ENCODE assay signal across 1 cellular context in the genomic region with DNA sequence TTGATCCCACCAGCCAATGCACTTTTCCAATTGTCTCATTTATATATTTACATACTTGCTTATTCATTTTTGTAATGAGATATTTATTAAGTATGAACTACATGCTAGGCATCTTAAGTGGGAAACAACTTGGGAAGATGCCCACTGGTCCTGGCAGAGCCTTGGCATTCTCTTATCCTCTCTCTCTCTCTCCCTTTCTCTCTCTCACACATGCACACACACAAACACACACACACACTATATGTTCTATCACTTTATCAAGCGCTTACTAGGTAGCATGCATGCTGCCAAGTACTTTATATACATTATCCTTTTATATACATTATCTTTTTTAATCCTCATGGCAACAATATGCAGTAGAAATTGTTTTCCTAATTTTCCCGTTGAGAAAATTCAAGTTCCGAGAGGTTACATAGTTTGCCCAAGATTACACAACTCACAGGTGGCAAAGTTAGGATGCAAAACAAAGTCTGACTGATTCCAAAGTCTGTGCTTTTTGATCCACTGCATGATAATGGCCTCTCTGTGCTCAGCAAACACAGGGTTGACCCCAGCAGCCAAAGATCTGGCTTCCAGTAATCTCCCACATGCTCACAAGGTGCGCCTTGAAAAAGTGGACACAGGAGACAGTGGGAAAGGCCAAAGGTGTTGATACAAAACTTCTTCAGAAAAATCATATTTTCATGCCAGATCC.
A peak's percentile ranks its signal among the peaks of the same experiment; 100 is the strongest.
TF ChIP-seq lines count a peak whose summit lies in the region.

No MANE protein-coding gene starts in this region.

TF ChIP-seq in HepG2, 621 proteins besides CTCF, POLR2A, EP300 and RAD21 (continued from another document and continues in another):
- TF ChIP-seq, protein P1, sequence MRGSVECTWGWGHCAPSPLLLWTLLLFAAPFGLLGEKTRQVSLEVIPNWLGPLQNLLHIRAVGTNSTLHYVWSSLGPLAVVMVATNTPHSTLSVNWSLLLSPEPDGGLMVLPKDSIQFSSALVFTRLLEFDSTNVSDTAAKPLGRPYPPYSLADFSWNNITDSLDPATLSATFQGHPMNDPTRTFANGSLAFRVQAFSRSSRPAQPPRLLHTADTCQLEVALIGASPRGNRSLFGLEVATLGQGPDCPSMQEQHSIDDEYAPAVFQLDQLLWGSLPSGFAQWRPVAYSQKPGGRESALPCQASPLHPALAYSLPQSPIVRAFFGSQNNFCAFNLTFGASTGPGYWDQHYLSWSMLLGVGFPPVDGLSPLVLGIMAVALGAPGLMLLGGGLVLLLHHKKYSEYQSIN (CRISPR knock-in tag; IDR thresholded peaks at IDR 0.05; ENCODE audit: borderline replicate concordance) = no peak
- TF ChIP-seq, protein P2, sequence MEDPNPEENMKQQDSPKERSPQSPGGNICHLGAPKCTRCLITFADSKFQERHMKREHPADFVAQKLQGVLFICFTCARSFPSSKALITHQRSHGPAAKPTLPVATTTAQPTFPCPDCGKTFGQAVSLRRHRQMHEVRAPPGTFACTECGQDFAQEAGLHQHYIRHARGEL (CRISPR knock-in tag; IDR thresholded peaks at IDR 0.05) = no peak
- TF ChIP-seq TBX3 (IDR thresholded peaks at IDR 0.05; ENCODE audit: borderline replicate concordance) (peak; percentile 81; the same call in 1 of the 2 replicates), TMF1 (CRISPR knock-in tag; IDR thresholded peaks at IDR 0.05; ENCODE audit: low read depth) (no peak), STAG1 (CRISPR knock-in tag; IDR thresholded peaks at IDR 0.05) (peak; percentile 50), KDM4B (CRISPR knock-in tag; IDR thresholded peaks at IDR 0.05) (0 out of 2 replicates have a peak, but pooled peaks have one; percentile 33), ZSCAN29 (CRISPR knock-in tag; conservative IDR thresholded peaks at IDR 0.05) (no peak), ZNF670 (CRISPR knock-in tag; IDR thresholded peaks at IDR 0.05; ENCODE audit: borderline replicate concordance) (peak; percentile 86; the same call in 1 of the 2 replicates), ZFP37 (CRISPR knock-in tag; IDR thresholded peaks at IDR 0.05; ENCODE audit: borderline replicate concordance) (no peak), XRCC5 (optimal IDR thresholded peaks at IDR 0.05; ENCODE audit: low read length) (no peak), ZNF766 (CRISPR knock-in tag; IDR thresholded peaks at IDR 0.05; ENCODE audit: borderline replicate concordance) (no peak), AGO1 (IDR thresholded peaks at IDR 0.05; ENCODE audit: low read depth, low read length, poor library complexity, severe bottlenecking) (no peak), ZNF607 (CRISPR knock-in tag; IDR thresholded peaks at IDR 0.05; ENCODE audit: borderline replicate concordance) (0 out of 2 replicates have a peak, but pooled peaks have one; percentile 32), PTBP1 (IDR thresholded peaks at IDR 0.05; ENCODE audit: low read depth, low read length, poor library complexity, severe bottlenecking) (no peak), ZNF44 (CRISPR knock-in tag; IDR thresholded peaks at IDR 0.05) (no peak), BHLHE40 (IDR thresholded peaks at IDR 0.05; ENCODE audit: low read length) (no peak), ZNF138 (CRISPR knock-in tag; IDR thresholded peaks at IDR 0.05; ENCODE audit: low read depth) (no peak), ZNF629 (CRISPR knock-in tag; conservative IDR thresholded peaks at IDR 0.05) (0 out of 2 replicates have a peak, but pooled peaks have one; percentile 45), IKZF4 (CRISPR knock-in tag; IDR thresholded peaks at IDR 0.05; ENCODE audit: borderline replicate concordance, low read depth, not compliant biosample characterization) (no peak), NONO (IDR thresholded peaks at IDR 0.05) (no peak), NONO (CRISPR knock-in tag; conservative IDR thresholded peaks at IDR 0.05) (no peak; the same call in 1 of the 2 replicates), GZF1 (CRISPR knock-in tag; IDR thresholded peaks at IDR 0.05) (no peak), ZNF788 (CRISPR knock-in tag; IDR thresholded peaks at IDR 0.05; ENCODE audit: borderline replicate concordance) (peak; percentile 85; the same call in 1 of the 2 replicates), U2AF1 (optimal IDR thresholded peaks at IDR 0.05; ENCODE audit: low read depth, low read length) (no peak), CC2D1A (CRISPR knock-in tag; IDR thresholded peaks at IDR 0.05) (no peak), ZNF557 (CRISPR knock-in tag; IDR thresholded peaks at IDR 0.05) (no peak), BORCS8-MEF2B (CRISPR knock-in tag; IDR thresholded peaks at IDR 0.05) (0 out of 2 replicates have a peak, but pooled peaks have one; percentile 34), SAFB2 (CRISPR knock-in tag; IDR thresholded peaks at IDR 0.05; ENCODE audit: borderline replicate concordance, low read depth) (no peak), MAFK (conservative IDR thresholded peaks at IDR 0.05 in 1 of 2, IDR thresholded peaks at IDR 0.05 in 1 of 2; ENCODE audit: low read length in 2 of 2) (no peak), ZFP36 (IDR thresholded peaks at IDR 0.05; ENCODE audit: borderline replicate concordance, low read depth, low read length, partially characterized antibody) (no peak), REL (CRISPR knock-in tag; conservative IDR thresholded peaks at IDR 0.05) (no peak), ATF1 (CRISPR knock-in tag; IDR thresholded peaks at IDR 0.05) (no peak), ZBTB3 (CRISPR knock-in tag; IDR thresholded peaks at IDR 0.05; ENCODE audit: borderline replicate concordance, low read depth) (peak; percentile 60; the same call in 1 of the 2 replicates), GATAD2A (CRISPR knock-in tag; IDR thresholded peaks at IDR 0.05) (peak; percentile 96)
- TF ChIP-seq, protein P3, sequence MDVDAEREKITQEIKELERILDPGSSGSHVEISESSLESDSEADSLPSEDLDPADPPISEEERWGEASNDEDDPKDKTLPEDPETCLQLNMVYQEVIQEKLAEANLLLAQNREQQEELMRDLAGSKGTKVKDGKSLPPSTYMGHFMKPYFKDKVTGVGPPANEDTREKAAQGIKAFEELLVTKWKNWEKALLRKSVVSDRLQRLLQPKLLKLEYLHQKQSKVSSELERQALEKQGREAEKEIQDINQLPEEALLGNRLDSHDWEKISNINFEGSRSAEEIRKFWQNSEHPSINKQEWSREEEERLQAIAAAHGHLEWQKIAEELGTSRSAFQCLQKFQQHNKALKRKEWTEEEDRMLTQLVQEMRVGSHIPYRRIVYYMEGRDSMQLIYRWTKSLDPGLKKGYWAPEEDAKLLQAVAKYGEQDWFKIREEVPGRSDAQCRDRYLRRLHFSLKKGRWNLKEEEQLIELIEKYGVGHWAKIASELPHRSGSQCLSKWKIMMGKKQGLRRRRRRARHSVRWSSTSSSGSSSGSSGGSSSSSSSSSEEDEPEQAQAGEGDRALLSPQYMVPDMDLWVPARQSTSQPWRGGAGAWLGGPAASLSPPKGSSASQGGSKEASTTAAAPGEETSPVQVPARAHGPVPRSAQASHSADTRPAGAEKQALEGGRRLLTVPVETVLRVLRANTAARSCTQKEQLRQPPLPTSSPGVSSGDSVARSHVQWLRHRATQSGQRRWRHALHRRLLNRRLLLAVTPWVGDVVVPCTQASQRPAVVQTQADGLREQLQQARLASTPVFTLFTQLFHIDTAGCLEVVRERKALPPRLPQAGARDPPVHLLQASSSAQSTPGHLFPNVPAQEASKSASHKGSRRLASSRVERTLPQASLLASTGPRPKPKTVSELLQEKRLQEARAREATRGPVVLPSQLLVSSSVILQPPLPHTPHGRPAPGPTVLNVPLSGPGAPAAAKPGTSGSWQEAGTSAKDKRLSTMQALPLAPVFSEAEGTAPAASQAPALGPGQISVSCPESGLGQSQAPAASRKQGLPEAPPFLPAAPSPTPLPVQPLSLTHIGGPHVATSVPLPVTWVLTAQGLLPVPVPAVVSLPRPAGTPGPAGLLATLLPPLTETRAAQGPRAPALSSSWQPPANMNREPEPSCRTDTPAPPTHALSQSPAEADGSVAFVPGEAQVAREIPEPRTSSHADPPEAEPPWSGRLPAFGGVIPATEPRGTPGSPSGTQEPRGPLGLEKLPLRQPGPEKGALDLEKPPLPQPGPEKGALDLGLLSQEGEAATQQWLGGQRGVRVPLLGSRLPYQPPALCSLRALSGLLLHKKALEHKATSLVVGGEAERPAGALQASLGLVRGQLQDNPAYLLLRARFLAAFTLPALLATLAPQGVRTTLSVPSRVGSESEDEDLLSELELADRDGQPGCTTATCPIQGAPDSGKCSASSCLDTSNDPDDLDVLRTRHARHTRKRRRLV (CRISPR knock-in tag; IDR thresholded peaks at IDR 0.05) = no peak
- TF ChIP-seq, protein P4, sequence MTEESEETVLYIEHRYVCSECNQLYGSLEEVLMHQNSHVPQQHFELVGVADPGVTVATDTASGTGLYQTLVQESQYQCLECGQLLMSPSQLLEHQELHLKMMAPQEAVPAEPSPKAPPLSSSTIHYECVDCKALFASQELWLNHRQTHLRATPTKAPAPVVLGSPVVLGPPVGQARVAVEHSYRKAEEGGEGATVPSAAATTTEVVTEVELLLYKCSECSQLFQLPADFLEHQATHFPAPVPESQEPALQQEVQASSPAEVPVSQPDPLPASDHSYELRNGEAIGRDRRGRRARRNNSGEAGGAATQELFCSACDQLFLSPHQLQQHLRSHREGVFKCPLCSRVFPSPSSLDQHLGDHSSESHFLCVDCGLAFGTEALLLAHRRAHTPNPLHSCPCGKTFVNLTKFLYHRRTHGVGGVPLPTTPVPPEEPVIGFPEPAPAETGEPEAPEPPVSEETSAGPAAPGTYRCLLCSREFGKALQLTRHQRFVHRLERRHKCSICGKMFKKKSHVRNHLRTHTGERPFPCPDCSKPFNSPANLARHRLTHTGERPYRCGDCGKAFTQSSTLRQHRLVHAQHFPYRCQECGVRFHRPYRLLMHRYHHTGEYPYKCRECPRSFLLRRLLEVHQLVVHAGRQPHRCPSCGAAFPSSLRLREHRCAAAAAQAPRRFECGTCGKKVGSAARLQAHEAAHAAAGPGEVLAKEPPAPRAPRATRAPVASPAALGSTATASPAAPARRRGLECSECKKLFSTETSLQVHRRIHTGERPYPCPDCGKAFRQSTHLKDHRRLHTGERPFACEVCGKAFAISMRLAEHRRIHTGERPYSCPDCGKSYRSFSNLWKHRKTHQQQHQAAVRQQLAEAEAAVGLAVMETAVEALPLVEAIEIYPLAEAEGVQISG (CRISPR knock-in tag; IDR thresholded peaks at IDR 0.05) = peak; percentile 77
- TF ChIP-seq, protein P5, sequence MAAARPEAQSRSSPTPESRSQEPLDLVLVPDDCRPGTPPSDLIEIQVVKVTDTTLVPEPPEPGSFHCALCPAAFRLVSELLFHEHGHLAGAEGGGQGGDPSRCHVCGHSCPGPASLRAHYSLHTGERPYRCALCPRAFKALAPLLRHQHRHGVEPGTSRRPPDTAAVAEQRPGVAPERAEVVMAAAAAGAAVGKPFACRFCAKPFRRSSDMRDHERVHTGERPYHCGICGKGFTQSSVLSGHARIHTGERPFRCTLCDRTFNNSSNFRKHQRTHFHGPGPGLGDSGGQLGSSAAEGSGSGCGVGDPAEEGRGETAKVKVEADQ (CRISPR knock-in tag; IDR thresholded peaks at IDR 0.05; ENCODE audit: borderline replicate concordance) = no peak
- TF ChIP-seq, protein P6, sequence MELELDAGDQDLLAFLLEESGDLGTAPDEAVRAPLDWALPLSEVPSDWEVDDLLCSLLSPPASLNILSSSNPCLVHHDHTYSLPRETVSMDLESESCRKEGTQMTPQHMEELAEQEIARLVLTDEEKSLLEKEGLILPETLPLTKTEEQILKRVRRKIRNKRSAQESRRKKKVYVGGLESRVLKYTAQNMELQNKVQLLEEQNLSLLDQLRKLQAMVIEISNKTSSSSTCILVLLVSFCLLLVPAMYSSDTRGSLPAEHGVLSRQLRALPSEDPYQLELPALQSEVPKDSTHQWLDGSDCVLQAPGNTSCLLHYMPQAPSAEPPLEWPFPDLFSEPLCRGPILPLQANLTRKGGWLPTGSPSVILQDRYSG (CRISPR knock-in tag; IDR thresholded peaks at IDR 0.05) = no peak
- TF ChIP-seq, protein P7, sequence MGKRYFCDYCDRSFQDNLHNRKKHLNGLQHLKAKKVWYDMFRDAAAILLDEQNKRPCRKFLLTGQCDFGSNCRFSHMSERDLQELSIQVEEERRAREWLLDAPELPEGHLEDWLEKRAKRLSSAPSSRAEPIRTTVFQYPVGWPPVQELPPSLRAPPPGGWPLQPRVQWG (CRISPR knock-in tag; IDR thresholded peaks at IDR 0.05; ENCODE audit: borderline replicate concordance, low read depth) = no peak
- TF ChIP-seq, protein P8, sequence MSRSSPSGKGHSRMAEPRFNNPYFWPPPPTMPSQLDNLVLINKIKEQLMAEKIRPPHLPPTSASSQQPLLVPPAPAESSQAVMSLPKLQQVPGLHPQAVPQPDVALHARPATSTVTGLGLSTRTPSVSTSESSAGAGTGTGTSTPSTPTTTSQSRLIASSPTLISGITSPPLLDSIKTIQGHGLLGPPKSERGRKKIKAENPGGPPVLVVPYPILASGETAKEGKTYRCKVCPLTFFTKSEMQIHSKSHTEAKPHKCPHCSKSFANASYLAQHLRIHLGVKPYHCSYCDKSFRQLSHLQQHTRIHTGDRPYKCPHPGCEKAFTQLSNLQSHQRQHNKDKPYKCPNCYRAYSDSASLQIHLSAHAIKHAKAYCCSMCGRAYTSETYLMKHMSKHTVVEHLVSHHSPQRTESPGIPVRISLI (CRISPR knock-in tag; IDR thresholded peaks at IDR 0.05; ENCODE audit: borderline replicate concordance) = peak; percentile 82; the same call in 1 of the 2 replicates
- TF ChIP-seq, protein P9, sequence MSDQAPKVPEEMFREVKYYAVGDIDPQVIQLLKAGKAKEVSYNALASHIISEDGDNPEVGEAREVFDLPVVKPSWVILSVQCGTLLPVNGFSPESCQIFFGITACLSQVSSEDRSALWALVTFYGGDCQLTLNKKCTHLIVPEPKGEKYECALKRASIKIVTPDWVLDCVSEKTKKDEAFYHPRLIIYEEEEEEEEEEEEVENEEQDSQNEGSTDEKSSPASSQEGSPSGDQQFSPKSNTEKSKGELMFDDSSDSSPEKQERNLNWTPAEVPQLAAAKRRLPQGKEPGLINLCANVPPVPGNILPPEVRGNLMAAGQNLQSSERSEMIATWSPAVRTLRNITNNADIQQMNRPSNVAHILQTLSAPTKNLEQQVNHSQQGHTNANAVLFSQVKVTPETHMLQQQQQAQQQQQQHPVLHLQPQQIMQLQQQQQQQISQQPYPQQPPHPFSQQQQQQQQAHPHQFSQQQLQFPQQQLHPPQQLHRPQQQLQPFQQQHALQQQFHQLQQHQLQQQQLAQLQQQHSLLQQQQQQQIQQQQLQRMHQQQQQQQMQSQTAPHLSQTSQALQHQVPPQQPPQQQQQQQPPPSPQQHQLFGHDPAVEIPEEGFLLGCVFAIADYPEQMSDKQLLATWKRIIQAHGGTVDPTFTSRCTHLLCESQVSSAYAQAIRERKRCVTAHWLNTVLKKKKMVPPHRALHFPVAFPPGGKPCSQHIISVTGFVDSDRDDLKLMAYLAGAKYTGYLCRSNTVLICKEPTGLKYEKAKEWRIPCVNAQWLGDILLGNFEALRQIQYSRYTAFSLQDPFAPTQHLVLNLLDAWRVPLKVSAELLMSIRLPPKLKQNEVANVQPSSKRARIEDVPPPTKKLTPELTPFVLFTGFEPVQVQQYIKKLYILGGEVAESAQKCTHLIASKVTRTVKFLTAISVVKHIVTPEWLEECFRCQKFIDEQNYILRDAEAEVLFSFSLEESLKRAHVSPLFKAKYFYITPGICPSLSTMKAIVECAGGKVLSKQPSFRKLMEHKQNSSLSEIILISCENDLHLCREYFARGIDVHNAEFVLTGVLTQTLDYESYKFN (CRISPR knock-in tag; conservative IDR thresholded peaks at IDR 0.05) = peak; percentile 97
- TF ChIP-seq, protein P10, sequence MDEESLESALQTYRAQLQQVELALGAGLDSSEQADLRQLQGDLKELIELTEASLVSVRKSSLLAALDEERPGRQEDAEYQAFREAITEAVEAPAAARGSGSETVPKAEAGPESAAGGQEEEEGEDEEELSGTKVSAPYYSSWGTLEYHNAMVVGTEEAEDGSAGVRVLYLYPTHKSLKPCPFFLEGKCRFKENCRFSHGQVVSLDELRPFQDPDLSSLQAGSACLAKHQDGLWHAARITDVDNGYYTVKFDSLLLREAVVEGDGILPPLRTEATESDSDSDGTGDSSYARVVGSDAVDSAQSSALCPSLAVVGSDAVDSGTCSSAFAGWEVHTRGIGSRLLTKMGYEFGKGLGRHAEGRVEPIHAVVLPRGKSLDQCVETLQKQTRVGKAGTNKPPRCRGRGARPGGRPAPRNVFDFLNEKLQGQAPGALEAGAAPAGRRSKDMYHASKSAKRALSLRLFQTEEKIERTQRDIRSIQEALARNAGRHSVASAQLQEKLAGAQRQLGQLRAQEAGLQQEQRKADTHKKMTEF (CRISPR knock-in tag; IDR thresholded peaks at IDR 0.05) = peak; percentile 91
